8 cellular contexts compared by ENCODE assay signal in genomic region chr6:36594816-36595167, GRCh38. TPM values are rescaled to one million over a fixed set of nuclear protein-coding genes. Genes with fewer than 3 reads are reported as not detected.
DNase-seq lines count a peak whose midpoint lies in the region; ATAC-seq lines count a peak whose summit lies in the region.

No MANE protein-coding gene starts in this region.

- DNase-seq in stimulated activated naive CD8-positive, alpha-beta T cell treated with anti-CD3 and anti-CD28 coated beads, Interleukin-15, Interleukin-2, amounts not matched to agents 100 U/mL and 50 U/mL, for 24 hours, result no peak
- peak; percentile 35 for DNase-seq in astrocyte of the hippocampus (ENCODE audit: low read depth, low spot score)
- no peak for DNase-seq in left colon
- DNase-seq in COLO668 (lab: John Stamatoyannopoulos, UW; ENCODE audit: unreplicated experiment), result no peak
- DNase-seq in NK-92 (lab: John Stamatoyannopoulos, UW; ENCODE audit: unreplicated experiment), result no peak

- H3K4me1 Mint-ChIP-seq in stimulated activated naive CD8-positive, alpha-beta T cell treated with anti-CD3 and anti-CD28 coated beads, Interleukin-15, Interleukin-2, amounts not matched to agents 100 ng/mL and 50 ng/mL, for 24 hours (ENCODE audit: low read depth), result peaks cover 59% of the 10 kb centered on the region

- H3K27ac ChIP-seq in temporal lobe (ENCODE audit: low read depth, low read length), result peak overlapping the region; percentile 91

- peaks cover 59% of the 10 kb centered on the region for H3K36me3 Mint-ChIP-seq in stimulated activated naive CD8-positive, alpha-beta T cell treated with anti-CD3 and anti-CD28 coated beads, Interleukin-15, Interleukin-2, amounts not matched to agents 100 ng/mL and 50 ng/mL, for 24 hours (ENCODE audit: low read depth)

- peak overlapping the region; percentile 96 for H3K4me3 Mint-ChIP-seq in stimulated activated naive CD8-positive, alpha-beta T cell treated with anti-CD3 and anti-CD28 coated beads, Interleukin-15, Interleukin-2, amounts not matched to agents 100 ng/mL and 50 ng/mL, for 24 hours

- intact Hi-C loops in left colon (cut with DNase I, micrococcal nuclease), result loop anchor here in 1 of 2 donors (5.0 to 10.0 kb wide), 2 partner anchors 47 to 150 kb away; partner anchors contain the start of genes KCTD20, PXT1 and STK38

- no peak for ATAC-seq in stimulated activated naive CD8-positive, alpha-beta T cell treated with anti-CD3 and anti-CD28 coated beads, Interleukin-15, Interleukin-2, amounts not matched to agents 100 U/mL and 50 U/mL, for 24 hours
- peak; percentile 36 for ATAC-seq in left colon
- no peak for ATAC-seq in GM19035 (IDR thresholded peaks at IDR 0.05; ENCODE audit: unreplicated experiment)

- no peaks in the 10 kb centered on the region for H3K9me3 Mint-ChIP-seq in stimulated activated naive CD8-positive, alpha-beta T cell treated with anti-CD3 and anti-CD28 coated beads, Interleukin-15, Interleukin-2, amounts not matched to agents 100 ng/mL and 50 ng/mL, for 24 hours

- no peaks in the 10 kb centered on the region for H3K27me3 Mint-ChIP-seq in stimulated activated naive CD8-positive, alpha-beta T cell treated with anti-CD3 and anti-CD28 coated beads, Interleukin-15, Interleukin-2, amounts not matched to agents 100 ng/mL and 50 ng/mL, for 24 hours

- peak overlapping the region; percentile 99 for H3K27ac Mint-ChIP-seq in stimulated activated naive CD8-positive, alpha-beta T cell treated with anti-CD3 and anti-CD28 coated beads, Interleukin-15, Interleukin-2, amounts not matched to agents 100 ng/mL and 50 ng/mL, for 24 hours

RNA-seq across cellular contexts. Expression of gene SRSF3, which starts 0.6 kb away (rescaled TPM):
- total RNA-seq in left colon (100 to 1,000 TPM; 178 to 242 TPM), temporal lobe (135 TPM)

RNA-seq across cellular contexts. Expression of gene STK38, which starts 47.5 kb away (rescaled TPM):
- 10 to 100 TPM; 66.0 to 76.6 TPM for total RNA-seq in left colon
- 12.3 TPM for total RNA-seq in temporal lobe
